ENCODE assay signal across 23 cellular contexts in the genomic region with DNA sequence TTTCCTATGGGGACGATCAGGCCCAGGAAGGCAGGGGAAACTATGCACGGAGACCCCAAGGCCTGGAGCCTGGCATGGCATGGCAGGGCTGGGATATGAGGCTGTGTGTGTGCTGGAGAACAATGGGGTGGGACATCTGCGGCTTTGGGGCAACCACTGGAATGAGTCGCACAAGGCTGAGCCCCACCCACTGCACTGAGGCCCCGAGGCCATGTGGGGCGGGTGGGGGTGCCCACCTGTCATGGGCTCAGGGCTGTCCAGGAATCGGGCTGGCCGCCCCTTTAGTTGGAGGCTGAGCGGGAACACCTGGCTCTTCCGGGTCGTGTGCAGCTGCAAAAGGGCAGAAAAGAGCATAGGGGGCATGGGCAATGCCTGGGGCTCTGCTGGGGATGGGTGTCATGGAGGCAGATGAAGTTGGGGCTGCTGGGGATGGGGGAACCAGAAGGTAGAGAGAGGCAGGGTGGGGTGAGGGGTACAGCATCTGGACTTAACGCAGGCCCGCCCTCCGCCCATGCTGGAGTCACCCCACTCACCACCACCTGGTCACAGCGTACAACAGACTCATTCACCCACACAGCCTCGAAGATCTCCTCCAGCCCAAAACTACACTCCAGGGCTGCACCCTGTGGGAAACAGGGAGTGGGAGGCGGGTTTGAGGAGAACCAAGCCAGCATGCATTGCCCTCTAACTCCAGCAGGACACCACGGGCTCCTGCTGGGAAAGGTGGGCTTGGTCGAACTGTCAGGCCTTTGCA. TPM values are rescaled to one million over a fixed set of nuclear protein-coding genes. Genes with fewer than 3 reads are reported as not detected.
A peak's percentile ranks its signal among the peaks of the same experiment; 100 is the strongest.
DNase-seq lines count a peak whose midpoint lies in the region; ATAC-seq and TF ChIP-seq lines count a peak whose summit lies in the region.
"Had no signal": no experiment of that assay in that cellular context is flagged by ENCODE, and none has a peak within 500 bp of the region (broad histone marks: within the 10 kb centered on the region; RNA-seq: fewer than 3 reads in every experiment).

No MANE protein-coding gene starts in this region.

- no peak for TF ChIP-seq EP300 in upper lobe of left lung (IDR thresholded peaks at IDR 0.05)

- H3K27ac ChIP-seq in OCI-LY1 (ENCODE audit: low read depth, low read length, poor library complexity, severe bottlenecking) (peak overlapping the region; percentile 97), upper lobe of left lung (peak overlapping the region in 3 of 4 donors; percentile 81 to 87 (median 82))
- H3K27ac ChIP-seq: A549, parathyroid adenoma had no signal

- peak overlapping the region; percentile 62 for H3K27ac Mint-ChIP-seq in activated CD4-positive, alpha-beta T cell treated with anti-CD3 and anti-CD28 coated beads, Interleukin-2, amount 10 ng/mL, durations not matched to agents 7 days and 5 days
- no peak overlapping the region for H3K27ac Mint-ChIP-seq in activated CD4-positive, alpha-beta T cell treated with anti-CD3 and anti-CD28 coated beads for 36 hours
- H3K27ac Mint-ChIP-seq in immature natural killer cell = peak overlapping the region; percentile 90 to 99 (median 97)
- H3K27ac Mint-ChIP-seq: T-helper 2 cell treated with Interferon-gamma antibody and Interleukin-4, amounts not matched to agents 5 μg/mL and 100 μg/mL, for 36 hours had no signal

- H3K36me3 ChIP-seq in OCI-LY1 (ENCODE audit: insufficient read depth, low read length) (no peaks in the 10 kb centered on the region), upper lobe of left lung (peaks cover 9 to 90% (median 80%) of the 10 kb centered on the region in 4 donors)
- H3K36me3 ChIP-seq: transverse colon had no signal

- no peaks in the 10 kb centered on the region for H3K27me3 ChIP-seq in OCI-LY1 (ENCODE audit: insufficient read depth, low read length)
- H3K27me3 ChIP-seq in upper lobe of left lung = no peaks in the 10 kb centered on the region
- H3K27me3 ChIP-seq: left lung, transverse colon had no signal

- peaks cover 16% of the 10 kb centered on the region for H3K4me1 Mint-ChIP-seq in activated CD4-positive, alpha-beta T cell treated with anti-CD3 and anti-CD28 coated beads, Interleukin-2, amount 10 ng/mL, durations not matched to agents 7 days and 5 days
- H3K4me1 Mint-ChIP-seq in activated CD4-positive, alpha-beta T cell treated with anti-CD3 and anti-CD28 coated beads for 36 hours = peaks cover 25% of the 10 kb centered on the region
- peaks cover 65 to 68% of the 10 kb centered on the region in 2 donors for H3K4me1 Mint-ChIP-seq in immature natural killer cell

- ATAC-seq in activated CD4-positive, alpha-beta T cell treated with anti-CD3 and anti-CD28 coated beads for 36 hours = no peak
- ATAC-seq in upper lobe of left lung (ENCODE audit: low FRiP score in 2 of 2) = no peak
- ATAC-seq in sciatic nerve = no peak
- no peak for ATAC-seq in GM21367 (IDR thresholded peaks at IDR 0.05; ENCODE audit: unreplicated experiment)
- ATAC-seq: left lung had no signal

- intact Hi-C loops in activated CD4-positive, alpha-beta T cell treated with anti-CD3 and anti-CD28 coated beads for 36 hours (cut with DNase I, micrococcal nuclease) = no loop called here
- intact Hi-C loops in sciatic nerve (cut with DNase I) = no loop called here

- DNase-seq in activated CD4-positive, alpha-beta T cell treated with anti-CD3 and anti-CD28 coated beads, Interleukin-2, amount 10 ng/mL, durations not matched to agents 7 days and 5 days = no peak
- no peak for DNase-seq in activated CD4-positive, alpha-beta T cell treated with anti-CD3 and anti-CD28 coated beads for 36 hours
- no peak for DNase-seq in immature natural killer cell
- DNase-seq in upper lobe of left lung = no peak
- no peak for DNase-seq in sciatic nerve (ENCODE audit: low spot score)
- no peak for DNase-seq in pons (ENCODE audit: low spot score)
- DNase-seq: activated CD4-positive, CD25-positive, alpha-beta regulatory T cell treated with anti-CD3 and anti-CD28 coated beads, Interleukin-2, amount 50 U/mL, for 72 hours; activated effector memory CD4-positive, alpha-beta T cell treated with anti-CD3 and anti-CD28 coated beads, Interleukin-2, amount 50 U/mL, for 16 hours; anterior cingulate cortex; left lung; NCI-H146; NCI-H446 treated with DMSO at 0.1 percent for 48 hours; SIG-M5; small intestine; transverse colon had no signal

- CTCF ChIA-PET in activated CD4-positive, alpha-beta T cell treated with anti-CD3 and anti-CD28 coated beads, Interleukin-2, amount 10 ng/mL, durations not matched to agents 7 days and 5 days (lab: Charles Lee) = interaction anchor here (0.9 kb wide), 1 partner anchor 33 kb away, joined by 3 read pairs; no protein-coding TSS in a partner anchor
- CTCF ChIA-PET in activated CD4-positive, alpha-beta T cell treated with anti-CD3 and anti-CD28 coated beads for 36 hours (lab: Charles Lee) = interaction anchor here (0.6 kb wide), 1 partner anchor 125 kb away, joined by 3 read pairs; no protein-coding TSS in a partner anchor

- H3K4me1 ChIP-seq in OCI-LY1 (ENCODE audit: insufficient read depth, low read length, severe bottlenecking) = peaks cover 41% of the 10 kb centered on the region
- H3K4me1 ChIP-seq in upper lobe of left lung = peaks cover 30 to 40% (median 33%) of the 10 kb centered on the region in 4 donors
- H3K4me1 ChIP-seq: parathyroid adenoma had no signal

- no peaks in the 10 kb centered on the region for H3K9me3 ChIP-seq in OCI-LY1 (ENCODE audit: low read length)
- H3K9me3 ChIP-seq in upper lobe of left lung = no peaks in the 10 kb centered on the region
- H3K9me3 ChIP-seq: A549, left lung, transverse colon had no signal

- no peaks in the 10 kb centered on the region for H3K79me2 ChIP-seq in OCI-LY1 (ENCODE audit: insufficient read depth, low read length)
- H3K79me2 ChIP-seq: parathyroid adenoma had no signal

- no peak overlapping the region for H3K4me3 Mint-ChIP-seq in activated CD4-positive, alpha-beta T cell treated with anti-CD3 and anti-CD28 coated beads, Interleukin-2, amount 10 ng/mL, durations not matched to agents 7 days and 5 days
- H3K4me3 Mint-ChIP-seq in activated CD4-positive, alpha-beta T cell treated with anti-CD3 and anti-CD28 coated beads for 36 hours = no peak overlapping the region
- H3K4me3 Mint-ChIP-seq in immature natural killer cell = peak overlapping the region; percentile 17 to 39 (median 30)
- H3K4me3 Mint-ChIP-seq: T-helper 2 cell treated with Interferon-gamma antibody and Interleukin-4, amounts not matched to agents 5 μg/mL and 100 μg/mL, for 36 hours had no signal

- peak overlapping the region; percentile 40; the same call in 1 of the 2 replicates for H3K4me2 ChIP-seq in OCI-LY1 (ENCODE audit: low read length)
- H3K4me2 ChIP-seq: A549 had no signal

- POLR2A ChIA-PET in activated CD4-positive, alpha-beta T cell treated with anti-CD3 and anti-CD28 coated beads, Interleukin-2, amount 10 ng/mL, durations not matched to agents 7 days and 5 days (lab: Charles Lee) = no interaction called here
- POLR2A ChIA-PET in activated CD4-positive, alpha-beta T cell treated with anti-CD3 and anti-CD28 coated beads for 36 hours (lab: Charles Lee) = no interaction called here

- 91 to 98% methylated on average over 8 to 10 of the region's 19 CpGs for WGBS in upper lobe of left lung, 2 donors

- peak overlapping the region; percentile 39; the same call in 1 of the 2 replicates for H3K9ac ChIP-seq in OCI-LY1 (ENCODE audit: low read length)
- H3K9ac ChIP-seq: parathyroid adenoma had no signal

- no peaks in the 10 kb centered on the region for H3K27me3 Mint-ChIP-seq in activated CD4-positive, alpha-beta T cell treated with anti-CD3 and anti-CD28 coated beads, Interleukin-2, amount 10 ng/mL, durations not matched to agents 7 days and 5 days
- H3K27me3 Mint-ChIP-seq in activated CD4-positive, alpha-beta T cell treated with anti-CD3 and anti-CD28 coated beads for 36 hours = no peaks in the 10 kb centered on the region
- H3K27me3 Mint-ChIP-seq in immature natural killer cell (ENCODE audit: low read depth in 3 of 3) = peaks cover 11 to 30% (median 18%) of the 10 kb centered on the region in 3 donors

- TF ChIP-seq POLR2A in upper lobe of left lung (IDR thresholded peaks at IDR 0.05) = no peak

- no peaks in the 10 kb centered on the region for H3K9me3 Mint-ChIP-seq in activated CD4-positive, alpha-beta T cell treated with anti-CD3 and anti-CD28 coated beads, Interleukin-2, amount 10 ng/mL, durations not matched to agents 7 days and 5 days
- H3K9me3 Mint-ChIP-seq in activated CD4-positive, alpha-beta T cell treated with anti-CD3 and anti-CD28 coated beads for 36 hours (ENCODE audit: low read depth) = no peaks in the 10 kb centered on the region
- no peaks in the 10 kb centered on the region for H3K9me3 Mint-ChIP-seq in immature natural killer cell
- H3K9me3 Mint-ChIP-seq: T-helper 2 cell treated with Interferon-gamma antibody and Interleukin-4, amounts not matched to agents 5 μg/mL and 100 μg/mL, for 36 hours had no signal

- no peak overlapping the region for H2AFZ ChIP-seq in OCI-LY1 (ENCODE audit: low read length)
- H2AFZ ChIP-seq: parathyroid adenoma had no signal

- TF ChIP-seq CTCF in OCI-LY1 (IDR thresholded peaks at IDR 0.05; ENCODE audit: low read length) (no peak), upper lobe of left lung (IDR thresholded peaks at IDR 0.05) (no peak)

- H3K4me3 ChIP-seq in OCI-LY1 (ENCODE audit: low read depth, low read length, poor library complexity, severe bottlenecking) (no peak overlapping the region), upper lobe of left lung (no peak overlapping the region)
- H3K4me3 ChIP-seq: A549, left lung, transverse colon had no signal

- no peaks in the 10 kb centered on the region for H3K9me2 ChIP-seq in OCI-LY1 (ENCODE audit: low read depth, low read length)

- H4K20me1 ChIP-seq in OCI-LY1 (ENCODE audit: insufficient read depth, low read length) = no peaks in the 10 kb centered on the region

- H3K36me3 Mint-ChIP-seq in activated CD4-positive, alpha-beta T cell treated with anti-CD3 and anti-CD28 coated beads, Interleukin-2, amount 10 ng/mL, durations not matched to agents 7 days and 5 days (ENCODE audit: low read depth) = no peaks in the 10 kb centered on the region
- H3K36me3 Mint-ChIP-seq in activated CD4-positive, alpha-beta T cell treated with anti-CD3 and anti-CD28 coated beads for 36 hours (ENCODE audit: low read depth) = no peaks in the 10 kb centered on the region
- H3K36me3 Mint-ChIP-seq in immature natural killer cell = peaks cover 9 to 12% (median 12%) of the 10 kb centered on the region in 3 donors

- no peaks in the 10 kb centered on the region for H3F3A ChIP-seq in OCI-LY1 (ENCODE audit: insufficient read depth, low read length)

RNA-seq across cellular contexts. Expression of a gene that starts 31.1 kb away (rescaled TPM):
- total RNA-seq in activated CD4-positive, alpha-beta T cell treated with anti-CD3 and anti-CD28 coated beads, Interleukin-2, amount 10 ng/mL, durations not matched to agents 7 days and 5 days = 1 to 10 TPM; 1.2 to 1.4 TPM
- 1 to 10 TPM; 3.1 to 4.6 TPM for total RNA-seq in activated CD4-positive, alpha-beta T cell treated with anti-CD3 and anti-CD28 coated beads for 36 hours
- polyA plus RNA-seq in immature natural killer cell = 10 to 100 TPM in 1 of 3 donors, 1 to 10 TPM in 2; 3.1 to 30.2 (median 6.1) TPM
- 100 to 1,000 TPM in 5 of 6 donors, 10 to 100 TPM in 1; 95.3 to 607 (median 227) TPM for total RNA-seq in upper lobe of left lung
- 319 TPM for total RNA-seq in sciatic nerve

RNA-seq across cellular contexts. Expression of a gene that starts 32.4 kb away (rescaled TPM):
- total RNA-seq in activated CD4-positive, alpha-beta T cell treated with anti-CD3 and anti-CD28 coated beads, Interleukin-2, amount 10 ng/mL, durations not matched to agents 7 days and 5 days = not detected
- not detected for total RNA-seq in activated CD4-positive, alpha-beta T cell treated with anti-CD3 and anti-CD28 coated beads for 36 hours
- not detected for polyA plus RNA-seq in immature natural killer cell
- total RNA-seq in upper lobe of left lung (not detected), sciatic nerve (not detected)
- total RNA-seq: cerebellum, frontal cortex, left lung, M059J, transverse colon had no signal
- polyA plus RNA-seq: A549, small intestine had no signal

RNA-seq across cellular contexts. Expression of a gene that starts 47.0 kb away (rescaled TPM):
- total RNA-seq in activated CD4-positive, alpha-beta T cell treated with anti-CD3 and anti-CD28 coated beads, Interleukin-2, amount 10 ng/mL, durations not matched to agents 7 days and 5 days = not detected
- total RNA-seq in activated CD4-positive, alpha-beta T cell treated with anti-CD3 and anti-CD28 coated beads for 36 hours = not detected
- polyA plus RNA-seq in immature natural killer cell = not detected
- total RNA-seq in upper lobe of left lung = not detected
- not detected for total RNA-seq in sciatic nerve
- total RNA-seq: cerebellum, frontal cortex, left lung, transverse colon had no signal
- polyA plus RNA-seq: small intestine had no signal

Comparison
In these comparisons a context has a peak if more than half of its experiments do, and no peak if none do; other contexts are left out.
1. H3K4me3 Mint-ChIP-seq: peak in immature natural killer cell (5 of 5); none in activated CD4-positive, alpha-beta T cell treated with anti-CD3 and anti-CD28 coated beads, Interleukin-2, amount 10 ng/mL, durations not matched to agents 7 days and 5 days (single experiment) and activated CD4-positive, alpha-beta T cell treated with anti-CD3 and anti-CD28 coated beads for 36 hours (single experiment).
2. RNA of a gene that starts 31.1 kb away (total RNA-seq): 319 TPM in sciatic nerve (single experiment) and 95.3 to 607 TPM in upper lobe of left lung; 3.1 to 4.6 TPM in activated CD4-positive, alpha-beta T cell treated with anti-CD3 and anti-CD28 coated beads for 36 hours and 1.2 to 1.4 TPM in activated CD4-positive, alpha-beta T cell treated with anti-CD3 and anti-CD28 coated beads, Interleukin-2, amount 10 ng/mL, durations not matched to agents 7 days and 5 days; every median in the first group is over 10 times any median in the second.